19 cellular contexts compared by ENCODE assay signal in genomic region chrX:71938371-71938770, GRCh38.
"Had no signal": no experiment of that assay in that cellular context is flagged by ENCODE, and none has a peak within 500 bp of the region (broad histone marks: within the 10 kb centered on the region; RNA-seq: fewer than 3 reads in every experiment).

No MANE protein-coding gene starts in this region.

- H3K9me3 ChIP-seq: gastrocnemius medialis, heart right ventricle, right atrium auricular region, sigmoid colon, stomach, uterus had no signal

- FAIRE-seq: endometrium, small intestine had no signal

- H3K4me3 ChIP-seq: gastrocnemius medialis, heart right ventricle, right atrium auricular region, sigmoid colon, stomach, uterus had no signal

- H3K27ac ChIP-seq: gastrocnemius medialis, heart right ventricle, right atrium auricular region, stomach, uterus had no signal

- H3K36me3 ChIP-seq: gastrocnemius medialis, heart right ventricle, right atrium auricular region, sigmoid colon, stomach, uterus had no signal

- H3K27me3 ChIP-seq: gastrocnemius medialis, right atrium auricular region, sigmoid colon, uterus had no signal

- DNase-seq: effector memory CD4-positive, alpha-beta T cell; gastrocnemius medialis; heart right ventricle; hypothalamus; islet precursor cell; mammary epithelial cell; natural killer cell; posterior cingulate gyrus; sigmoid colon; small intestine; stimulated activated CD4-positive, alpha-beta T cell treated with anti-CD3 and anti-CD28 coated beads, Interleukin-12 subunit alpha, Interleukin-12 subunit beta, amount 100 ng/mL, for 4 hours; stimulated activated naive CD4-positive, alpha-beta T cell; stomach; substantia nigra; uterus had no signal

- ATAC-seq: esophagus mucosa, gastrocnemius medialis, heart right ventricle, left lobe of liver, natural killer cell had no signal

- H3K4me1 ChIP-seq: gastrocnemius medialis, right atrium auricular region, stomach, uterus had no signal
